In the genomic region with DNA sequence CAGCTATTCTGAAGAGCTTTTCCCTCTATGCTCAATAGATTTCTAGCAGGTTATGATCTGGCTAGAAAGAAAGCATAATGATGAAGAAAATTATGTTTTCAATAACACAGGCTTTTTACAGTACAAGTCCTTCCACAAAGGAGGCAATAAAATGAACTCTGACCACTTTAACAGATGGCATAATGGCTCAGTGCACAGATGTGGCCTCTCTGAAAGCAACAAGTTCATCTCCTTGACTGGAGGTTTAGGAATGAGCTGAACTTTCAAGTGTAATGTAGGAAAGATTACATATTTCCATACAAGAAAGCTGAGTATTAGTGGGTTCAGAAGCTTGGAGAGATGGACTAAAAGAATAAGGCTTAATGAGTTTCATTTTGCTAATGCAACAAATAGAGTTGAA, we compare ENCODE assay signal across 22 cellular contexts.
DNase-seq lines count a peak whose midpoint lies in the region; FAIRE-seq and TF ChIP-seq lines count a peak whose summit lies in the region.
"Had no signal": no experiment of that assay in that cellular context is flagged by ENCODE, and none has a peak within 500 bp of the region (broad histone marks: within the 10 kb centered on the region; RNA-seq: fewer than 3 reads in every experiment).

No MANE protein-coding gene starts in this region.

- no TSS peak for BruUV-seq in OCI-LY7 (replicated peaks; lab: Mats Ljungman, UMichigan)

- H3K4me3 ChIP-seq in astrocyte (ENCODE audit: insufficient read depth, low read depth, low read length) = no peak overlapping the region
- no peak overlapping the region for H3K4me3 ChIP-seq in OCI-LY7 (ENCODE audit: low read depth, low read length, poor library complexity, severe bottlenecking)
- H3K4me3 ChIP-seq: GM12878, SJSA1 had no signal

- POLR2A ChIA-PET in OCI-LY7 (lab: Charles Lee) = no interaction called here

- no peak overlapping the region for H3K4me3 Mint-ChIP-seq in astrocyte (ENCODE audit: unreplicated experiment)
- H3K4me3 Mint-ChIP-seq: CD8-positive, alpha-beta memory T cell had no signal

- H3K27me3 ChIP-seq in astrocyte (ENCODE audit: insufficient read depth, low read length) = no peaks in the 10 kb centered on the region
- H3K27me3 ChIP-seq: SJSA1 had no signal

- H3K27ac ChIP-seq in astrocyte (ENCODE audit: low read depth, low read length) (no peak overlapping the region), OCI-LY7 (ENCODE audit: low read depth, low read length, poor library complexity, severe bottlenecking) (no peak overlapping the region)
- H3K27ac ChIP-seq: C4-2B, HL-60 had no signal

- no peak for FAIRE-seq in astrocyte (lab: Jason Lieb, UNC)
- FAIRE-seq: GM12878, H54, HepG2 had no signal

- CTCF ChIA-PET in OCI-LY7 (lab: Charles Lee; ENCODE audit: unreplicated experiment) = no interaction called here

- no peaks in the 10 kb centered on the region for H4K20me1 ChIP-seq in astrocyte (ENCODE audit: insufficient read depth, low read length)
- H4K20me1 ChIP-seq in OCI-LY7 (ENCODE audit: insufficient read depth, low read length) = no peaks in the 10 kb centered on the region

- H3K4me1 Mint-ChIP-seq in astrocyte (ENCODE audit: low read depth, unreplicated experiment) = peaks cover 22% of the 10 kb centered on the region
- H3K4me1 Mint-ChIP-seq: CD8-positive, alpha-beta memory T cell had no signal

- H3K4me1 ChIP-seq in astrocyte (ENCODE audit: insufficient read depth, low read length) (peaks cover 10% of the 10 kb centered on the region), OCI-LY7 (ENCODE audit: insufficient read depth, low read length, poor library complexity, severe bottlenecking) (no peaks in the 10 kb centered on the region)

- no peak overlapping the region for H3K27ac Mint-ChIP-seq in astrocyte (ENCODE audit: unreplicated experiment)
- H3K27ac Mint-ChIP-seq: CD8-positive, alpha-beta memory T cell had no signal

- H2AFZ ChIP-seq in astrocyte (ENCODE audit: low read depth, low read length) = peak overlapping the region; percentile 34
- no peak overlapping the region for H2AFZ ChIP-seq in OCI-LY7 (ENCODE audit: low read length)

- H3K4me2 ChIP-seq in astrocyte (ENCODE audit: low read length) (no peak overlapping the region), OCI-LY7 (ENCODE audit: low read length) (no peak overlapping the region)

- H3K27me3 Mint-ChIP-seq in astrocyte (ENCODE audit: low read depth, unreplicated experiment) = no peaks in the 10 kb centered on the region

- H3K36me3 Mint-ChIP-seq in astrocyte (ENCODE audit: low read depth, unreplicated experiment) = no peaks in the 10 kb centered on the region
- H3K36me3 Mint-ChIP-seq: CD8-positive, alpha-beta memory T cell had no signal

- intact Hi-C loops in OCI-LY7 (cut with micrococcal nuclease; ENCODE audit: unreplicated experiment) = no loop called here

- no peaks in the 10 kb centered on the region for H3K9me3 Mint-ChIP-seq in astrocyte (ENCODE audit: unreplicated experiment)
- H3K9me3 Mint-ChIP-seq: CD8-positive, alpha-beta memory T cell had no signal

- H3K9me3 ChIP-seq in astrocyte (ENCODE audit: insufficient read depth, low read depth, low read length) = no peaks in the 10 kb centered on the region
- H3K9me3 ChIP-seq in OCI-LY7 (ENCODE audit: low read length) = no peaks in the 10 kb centered on the region
- H3K9me3 ChIP-seq: SJSA1 had no signal

- H3K36me3 ChIP-seq in astrocyte (ENCODE audit: insufficient read depth, low read length) (no peaks in the 10 kb centered on the region), OCI-LY7 (ENCODE audit: insufficient read depth, low read length) (no peaks in the 10 kb centered on the region)
- H3K36me3 ChIP-seq: SJSA1 had no signal

- H3K79me2 ChIP-seq in astrocyte (ENCODE audit: insufficient read depth, low read length) (no peaks in the 10 kb centered on the region), OCI-LY7 (ENCODE audit: insufficient read depth, low read depth, low read length) (no peaks in the 10 kb centered on the region)

- no peak overlapping the region for H3K9ac ChIP-seq in astrocyte (ENCODE audit: low read length)

- TF ChIP-seq CTCF in astrocyte (IDR thresholded peaks at IDR 0.05; ENCODE audit: insufficient read depth, low read depth, low read length) (no peak), OCI-LY7 (conservative IDR thresholded peaks at IDR 0.05; ENCODE audit: low read length) (no peak)

- DNase-seq in DMS 273 (lab: John Stamatoyannopoulos, UW; ENCODE audit: unreplicated experiment) = peak; percentile 81
- peak; percentile 10 for DNase-seq in NCI-H2171 (lab: John Stamatoyannopoulos, UW)
- no peak for DNase-seq in astrocyte (ENCODE audit: low read depth)
- peak; percentile 37 for DNase-seq in myocyte (ENCODE audit: low read depth)
- DNase-seq in activated gamma-delta T cell (lab: John Stamatoyannopoulos, UW) = no peak
- no peak for DNase-seq in OCI-LY7 (ENCODE audit: low spot score)
- DNase-seq in effector CD4-positive, alpha-beta T cell = no peak
- DNase-seq in GF-D8 (lab: John Stamatoyannopoulos, UW) = no peak
- DNase-seq: Calu3; CD8-positive, alpha-beta memory T cell; DMS53; KBM-7; MM.1S; NCI-H1048; NCI-H1417 treated with DMSO at 0.1 percent for 48 hours; NCI-H1930 had no signal

- no peaks in the 10 kb centered on the region for H3K9me2 ChIP-seq in OCI-LY7 (ENCODE audit: insufficient read depth, low read length)

Comparison
In these comparisons a context has a peak if more than half of its experiments do, and no peak if none do; other contexts are left out.
1. DNase-seq: peak in DMS 273 (single experiment), NCI-H2171 (single experiment) and myocyte (single experiment); none in astrocyte (single experiment), activated gamma-delta T cell (single experiment), OCI-LY7 (single experiment), effector CD4-positive, alpha-beta T cell (single experiment) and GF-D8 (single experiment).